18 cellular contexts compared by ENCODE assay signal in genomic region chr4:12884846-12885796, GRCh38.
A peak's percentile ranks its signal among the peaks of the same experiment; 100 is the strongest.
DNase-seq lines count a peak whose midpoint lies in the region; ATAC-seq and TF ChIP-seq lines count a peak whose summit lies in the region.
"Had no signal": no experiment of that assay in that cellular context is flagged by ENCODE, and none has a peak within 500 bp of the region (broad histone marks: within the 10 kb centered on the region; RNA-seq: fewer than 3 reads in every experiment).

No MANE protein-coding gene starts in this region.

- TF ChIP-seq CTCF in glutamatergic neuron (IDR thresholded peaks at IDR 0.05; ENCODE audit: partially characterized antibody, unreplicated experiment) (peak; percentile 32), nephron progenitor cell (IDR thresholded peaks at IDR 0.05) (no peak)

- H3K27me3 Mint-ChIP-seq in glutamatergic neuron (ENCODE audit: unreplicated experiment) (no peaks in the 10 kb centered on the region), nephron progenitor cell (ENCODE audit: low read depth, poor library complexity) (peaks cover 3% of the 10 kb centered on the region)
- H3K27me3 Mint-ChIP-seq in natural killer cell treated with Interleukin-12 subunit alpha and Interleukin-12 subunit beta and Interleukin-15 and Interleukin-18, amount 100 ng/mL, for 72 hours, result no peaks in the 10 kb centered on the region
- H3K27me3 Mint-ChIP-seq: CD4-positive, alpha-beta T cell had no signal

- H3K9me3 Mint-ChIP-seq in glutamatergic neuron (ENCODE audit: unreplicated experiment) (no peaks in the 10 kb centered on the region), nephron progenitor cell (peaks cover 11% of the 10 kb centered on the region)
- H3K9me3 Mint-ChIP-seq in natural killer cell treated with Interleukin-12 subunit alpha and Interleukin-12 subunit beta and Interleukin-15 and Interleukin-18, amount 100 ng/mL, for 72 hours, result peaks cover 13% of the 10 kb centered on the region

- DNase-seq in glutamatergic neuron (no peak), nephron progenitor cell (peak; percentile 20), GOT3 (lab: John Stamatoyannopoulos, UW) (no peak), SIG-M5 (lab: John Stamatoyannopoulos, UW) (no peak)
- no peak for DNase-seq in stimulated activated CD4-positive, alpha-beta T cell treated with anti-CD3 and anti-CD28 coated beads, Interleukin-15, amount 100 ng/mL, for 24 hours
- DNase-seq in natural killer cell treated with Interleukin-12 subunit alpha and Interleukin-12 subunit beta and Interleukin-15 and Interleukin-18, amount 100 ng/mL, for 72 hours (ENCODE audit: low spot score), result no peak
- DNase-seq: BE2C; Calu3; CD4-positive, alpha-beta T cell; DMS79 treated with DMSO at 0.1 percent for 48 hours; GM23248; Karpas-422; MG63; NCI-H1092 treated with DMSO at 0.1 percent for 48 hours; NCI-H1694; NCI-H69; PC-3 had no signal

- no peak for ATAC-seq in natural killer cell treated with Interleukin-12 subunit alpha and Interleukin-12 subunit beta and Interleukin-15 and Interleukin-18, amount 100 ng/mL, for 72 hours
- ATAC-seq: PC-3 had no signal

- H3K4me3 ChIP-seq in HUES48 (ENCODE audit: low read depth, low read length), result no peak overlapping the region
- H3K4me3 ChIP-seq: GM23248, MG63 had no signal

- no peaks in the 10 kb centered on the region for H3K36me3 Mint-ChIP-seq in glutamatergic neuron (ENCODE audit: unreplicated experiment)
- no peaks in the 10 kb centered on the region for H3K36me3 Mint-ChIP-seq in nephron progenitor cell (ENCODE audit: low read depth)
- peaks cover 6% of the 10 kb centered on the region for H3K36me3 Mint-ChIP-seq in natural killer cell treated with Interleukin-12 subunit alpha and Interleukin-12 subunit beta and Interleukin-15 and Interleukin-18, amount 100 ng/mL, for 72 hours

- peak overlapping the region; percentile 14 for H3K27ac ChIP-seq in HUES48 (ENCODE audit: low read depth, low read length)
- H3K27ac ChIP-seq: GM23248 had no signal

- H3K9me3 ChIP-seq in HUES48 (ENCODE audit: control insufficient read depth, insufficient read depth, low read length), result no peaks in the 10 kb centered on the region; the same call in 1 of the 2 replicates
- H3K9me3 ChIP-seq: BE2C, MG63 had no signal

- peaks cover 7% of the 10 kb centered on the region; the same call in 1 of the 2 replicates for H3K4me1 ChIP-seq in HUES48 (ENCODE audit: control insufficient read depth, insufficient read depth, low read length)
- H3K4me1 ChIP-seq: BE2C had no signal

- H3K9ac ChIP-seq in HUES48 (ENCODE audit: low read depth, low read length), result no peak overlapping the region
- H3K9ac ChIP-seq: GM23248 had no signal

- no peaks in the 10 kb centered on the region for H3K27me3 ChIP-seq in HUES48 (ENCODE audit: control insufficient read depth, insufficient read depth, low read length)
- H3K27me3 ChIP-seq: BE2C, MG63 had no signal

- H3K27ac Mint-ChIP-seq in glutamatergic neuron (ENCODE audit: unreplicated experiment) (no peak overlapping the region), nephron progenitor cell (peak overlapping the region; percentile 11)
- no peak overlapping the region for H3K27ac Mint-ChIP-seq in natural killer cell treated with Interleukin-12 subunit alpha and Interleukin-12 subunit beta and Interleukin-15 and Interleukin-18, amount 100 ng/mL, for 72 hours
- H3K27ac Mint-ChIP-seq: CD4-positive, alpha-beta T cell had no signal

- H3K4me1 Mint-ChIP-seq in glutamatergic neuron (ENCODE audit: low read depth, unreplicated experiment), result no peaks in the 10 kb centered on the region
- H3K4me1 Mint-ChIP-seq in nephron progenitor cell, result peaks cover 16% of the 10 kb centered on the region
- H3K4me1 Mint-ChIP-seq in natural killer cell treated with Interleukin-12 subunit alpha and Interleukin-12 subunit beta and Interleukin-15 and Interleukin-18, amount 100 ng/mL, for 72 hours (ENCODE audit: low read depth in 2 of 2), result no peaks in the 10 kb centered on the region

- no peaks in the 10 kb centered on the region for H3K36me3 ChIP-seq in HUES48 (ENCODE audit: control insufficient read depth, insufficient read depth, low read length)
- H3K36me3 ChIP-seq: BE2C, MG63 had no signal

- H3K4me3 Mint-ChIP-seq in glutamatergic neuron (ENCODE audit: unreplicated experiment) (no peak overlapping the region), nephron progenitor cell (peak overlapping the region; percentile 54)
- H3K4me3 Mint-ChIP-seq in natural killer cell treated with Interleukin-12 subunit alpha and Interleukin-12 subunit beta and Interleukin-15 and Interleukin-18, amount 100 ng/mL, for 72 hours, result no peak overlapping the region
- H3K4me3 Mint-ChIP-seq: CD4-positive, alpha-beta T cell had no signal
